ENCODE assay signal across 1 cellular context in the genomic region with DNA sequence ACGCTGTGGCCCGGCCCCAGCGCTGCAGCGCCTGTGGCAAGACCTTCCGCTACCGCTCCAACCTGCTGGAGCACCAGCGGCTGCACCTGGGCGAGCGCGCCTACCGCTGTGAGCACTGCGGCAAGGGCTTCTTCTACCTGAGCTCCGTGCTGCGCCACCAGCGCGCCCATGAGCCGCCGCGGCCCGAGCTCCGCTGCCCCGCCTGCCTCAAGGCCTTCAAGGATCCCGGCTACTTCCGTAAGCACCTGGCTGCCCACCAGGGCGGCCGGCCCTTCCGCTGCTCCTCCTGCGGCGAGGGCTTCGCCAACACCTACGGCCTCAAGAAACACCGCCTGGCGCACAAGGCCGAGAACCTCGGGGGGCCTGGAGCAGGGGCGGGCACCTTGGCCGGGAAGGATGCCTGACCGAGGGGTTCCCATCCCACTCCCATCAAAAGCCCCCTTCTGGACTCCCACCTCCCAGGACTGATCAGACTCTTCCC.
TF ChIP-seq lines count a peak whose summit lies in the region.

No MANE protein-coding gene starts in this region.

TF ChIP-seq in K562, 482 proteins besides CTCF, POLR2A, EP300 and RAD21:
- TF ChIP-seq PPARD (CRISPR knock-in tag; IDR thresholded peaks at IDR 0.05) (no peak), RBFOX2 (IDR thresholded peaks at IDR 0.05; ENCODE audit: low read depth, low read length) (peak; percentile 44; the same call in 1 of the 2 replicates)
- TF ChIP-seq, protein P1, sequence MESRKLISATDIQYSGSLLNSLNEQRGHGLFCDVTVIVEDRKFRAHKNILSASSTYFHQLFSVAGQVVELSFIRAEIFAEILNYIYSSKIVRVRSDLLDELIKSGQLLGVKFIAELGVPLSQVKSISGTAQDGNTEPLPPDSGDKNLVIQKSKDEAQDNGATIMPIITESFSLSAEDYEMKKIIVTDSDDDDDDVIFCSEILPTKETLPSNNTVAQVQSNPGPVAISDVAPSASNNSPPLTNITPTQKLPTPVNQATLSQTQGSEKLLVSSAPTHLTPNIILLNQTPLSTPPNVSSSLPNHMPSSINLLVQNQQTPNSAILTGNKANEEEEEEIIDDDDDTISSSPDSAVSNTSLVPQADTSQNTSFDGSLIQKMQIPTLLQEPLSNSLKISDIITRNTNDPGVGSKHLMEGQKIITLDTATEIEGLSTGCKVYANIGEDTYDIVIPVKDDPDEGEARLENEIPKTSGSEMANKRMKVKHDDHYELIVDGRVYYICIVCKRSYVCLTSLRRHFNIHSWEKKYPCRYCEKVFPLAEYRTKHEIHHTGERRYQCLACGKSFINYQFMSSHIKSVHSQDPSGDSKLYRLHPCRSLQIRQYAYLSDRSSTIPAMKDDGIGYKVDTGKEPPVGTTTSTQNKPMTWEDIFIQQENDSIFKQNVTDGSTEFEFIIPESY (CRISPR knock-in tag; IDR thresholded peaks at IDR 0.05) = peak; percentile 26; the same call in 1 of the 2 replicates
TF ChIP-seq in K562: peak in this region for 2.
